12 cellular contexts compared by ENCODE assay signal in the genomic region with DNA sequence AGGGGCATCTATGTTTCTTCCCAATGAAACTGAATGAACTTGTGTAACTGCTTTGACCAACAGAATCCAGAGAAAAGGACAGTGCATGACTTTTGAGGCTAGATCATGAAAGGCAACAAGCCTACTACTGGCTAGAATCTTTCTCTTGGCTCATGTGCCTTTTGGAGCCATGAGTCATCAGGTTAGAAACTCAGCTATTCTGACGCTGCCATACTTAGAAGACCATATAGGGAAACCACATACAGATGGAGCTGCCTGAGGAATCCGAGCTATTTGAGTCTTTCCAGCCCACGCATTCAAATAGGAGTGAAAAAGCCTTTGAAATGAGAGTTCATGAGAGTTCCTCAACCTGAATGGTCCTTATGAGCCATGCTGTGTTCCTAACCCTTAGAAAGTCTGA.
DNase-seq lines count a peak whose midpoint lies in the region; ATAC-seq and TF ChIP-seq lines count a peak whose summit lies in the region.
"Had no signal": no experiment of that assay in that cellular context is flagged by ENCODE, and none has a peak within 500 bp of the region (broad histone marks: within the 10 kb centered on the region; RNA-seq: fewer than 3 reads in every experiment).

No MANE protein-coding gene starts in this region.

- DNase-seq in ELR (ENCODE audit: low read depth) (peak; percentile 99), NCI-H226 (peak; percentile 93), choroid plexus epithelial cell (ENCODE audit: low read depth) (peak; percentile 100), myocyte (ENCODE audit: low read depth) (peak; percentile 86), NCI-H1417 (lab: John Stamatoyannopoulos, UW) (no peak), NCI-H1092 (lab: John Stamatoyannopoulos, UW) (no peak)
- DNase-seq: activated CD4-positive, CD25-positive, alpha-beta regulatory T cell; adrenal gland; NCI-H187 treated with DMSO at 0.1 percent for 48 hours had no signal

- H3K4me3 ChIP-seq in choroid plexus epithelial cell (ENCODE audit: low read depth, low read length), result no peak overlapping the region
- H3K4me3 ChIP-seq: adrenal gland, skin epidermis had no signal

- TF ChIP-seq CTCF in choroid plexus epithelial cell (conservative IDR thresholded peaks at IDR 0.05; ENCODE audit: low read depth, low read length), result no peak

- ATAC-seq in GM19351 (IDR thresholded peaks at IDR 0.05; ENCODE audit: unreplicated experiment) (no peak), HG03565 (IDR thresholded peaks at IDR 0.05; ENCODE audit: unreplicated experiment) (no peak)

Comparison
In these comparisons a context has a peak if more than half of its experiments do, and no peak if none do; other contexts are left out.
1. DNase-seq: peak in ELR (single experiment), NCI-H226 (single experiment), choroid plexus epithelial cell (single experiment) and myocyte (single experiment); none in NCI-H1417 (0 of 3) and NCI-H1092 (single experiment).